In the genomic region with DNA sequence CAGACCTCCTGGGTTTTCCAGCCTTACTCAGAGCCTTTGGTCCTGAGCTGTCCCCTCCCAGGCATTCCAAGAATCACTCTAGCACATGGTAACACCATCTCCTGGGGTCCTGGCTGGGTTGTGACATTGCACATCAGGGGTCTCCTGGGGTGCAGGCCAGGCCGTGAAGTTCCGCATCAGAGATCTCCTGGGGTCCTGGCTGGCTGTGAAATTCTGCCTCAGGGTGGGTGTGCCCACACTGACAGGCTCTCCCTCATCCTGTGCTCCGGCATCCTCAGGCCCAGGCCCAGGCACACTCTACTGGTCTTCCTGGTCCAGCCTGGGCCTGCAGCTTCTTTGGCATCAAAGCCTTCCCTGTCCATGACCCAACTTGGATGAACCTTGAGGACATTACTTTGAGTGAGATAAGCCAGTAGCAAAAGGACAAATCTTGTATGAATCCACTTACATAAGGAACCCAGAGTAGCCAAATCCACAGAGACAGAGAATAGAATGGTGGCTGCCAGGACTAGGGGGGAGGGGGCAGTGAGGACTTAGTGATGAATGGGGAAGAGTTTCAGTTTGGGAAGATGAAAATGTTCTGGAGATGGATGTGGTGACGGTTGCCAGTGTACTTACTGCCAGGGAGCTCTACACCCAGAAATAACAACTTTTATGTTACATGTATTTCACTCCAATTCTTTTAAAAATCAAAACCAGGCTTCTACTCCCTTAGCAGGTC, we compare ENCODE assay signal across 18 cellular contexts. TPM values are rescaled to one million over a fixed set of nuclear protein-coding genes. Genes with fewer than 3 reads are reported as not detected.
DNase-seq lines count a peak whose midpoint lies in the region; TF ChIP-seq lines count a peak whose summit lies in the region.
"Had no signal": no experiment of that assay in that cellular context is flagged by ENCODE, and none has a peak within 500 bp of the region (broad histone marks: within the 10 kb centered on the region; RNA-seq: fewer than 3 reads in every experiment).

No MANE protein-coding gene starts in this region.

- H3K27me3 Mint-ChIP-seq in brain: no peaks in the 10 kb centered on the region
- no peaks in the 10 kb centered on the region for H3K27me3 Mint-ChIP-seq in progenitor cell of endocrine pancreas

- H3K4me1 ChIP-seq in left ventricle myocardium inferior: peaks cover 23% of the 10 kb centered on the region
- peaks cover 7% of the 10 kb centered on the region for H3K4me1 ChIP-seq in osteoblast (ENCODE audit: insufficient read depth, low read length)
- H3K4me1 ChIP-seq in ascending aorta: no peaks in the 10 kb centered on the region

- no peaks in the 10 kb centered on the region for H3K9me3 ChIP-seq in left ventricle myocardium inferior (replicated peaks)
- no peaks in the 10 kb centered on the region for H3K9me3 ChIP-seq in osteoblast (ENCODE audit: low read depth, low read length)
- H3K9me3 ChIP-seq in ascending aorta: no peaks in the 10 kb centered on the region
- H3K9me3 ChIP-seq: heart left ventricle had no signal

- H3K4me1 Mint-ChIP-seq in brain (peaks cover 55% of the 10 kb centered on the region), progenitor cell of endocrine pancreas (ENCODE audit: low read depth) (peaks cover 15% of the 10 kb centered on the region)

- intact Hi-C loops in cardiac septum (cut with DNase I) (no loop called here), left ventricle myocardium inferior (cut with micrococcal nuclease) (no loop called here), ascending aorta (cut with DNase I) (no loop called here)

- DNase-seq in cardiac septum (ENCODE audit: low spot score) (peak; percentile 41), left ventricle myocardium inferior (no peak), osteoblast (ENCODE audit: insufficient read length, low spot score, missing footprints) (peak; percentile 46), progenitor cell of endocrine pancreas (ENCODE audit: low spot score, unreplicated experiment) (no peak), hepatic stellate cell (ENCODE audit: low spot score) (no peak), ascending aorta (ENCODE audit: low spot score in 2 of 2) (no peak)
- DNase-seq: activated CD4-positive, alpha-beta T cell treated with anti-CD3 and anti-CD28 coated beads, Interleukin-2, amount 50 U/mL, for 4 hours; activated T-cell treated with anti-CD3 and anti-CD28 coated beads, Interleukin-2, amount 50 U/mL, for 72 hours; dermis blood vessel endothelial cell; immature natural killer cell; left ventricle myocardium superior; MV-4-11; stimulated activated CD4-positive, alpha-beta T cell treated with anti-CD3 and anti-CD28 coated beads, Interleukin-12 subunit alpha, Interleukin-12 subunit beta, amount 100 ng/mL, for 4 hours had no signal

- H3K79me2 ChIP-seq in osteoblast (ENCODE audit: insufficient read depth, low read length): no peaks in the 10 kb centered on the region

- H3K36me3 Mint-ChIP-seq in brain (no peaks in the 10 kb centered on the region), progenitor cell of endocrine pancreas (ENCODE audit: insufficient read depth) (no peaks in the 10 kb centered on the region)
- H3K36me3 Mint-ChIP-seq: CD8-positive, alpha-beta T cell; immature natural killer cell had no signal

- no peak for TF ChIP-seq CTCF in left ventricle myocardium inferior (IDR thresholded peaks at IDR 0.05; ENCODE audit: borderline replicate concordance)
- TF ChIP-seq CTCF in brain (conservative IDR thresholded peaks at IDR 0.05): no peak
- TF ChIP-seq CTCF in osteoblast (IDR thresholded peaks at IDR 0.05; ENCODE audit: extremely low read depth, low read depth, low read length): no peak
- no peak for TF ChIP-seq CTCF in progenitor cell of endocrine pancreas (IDR thresholded peaks at IDR 0.05; ENCODE audit: unreplicated experiment)
- no peak for TF ChIP-seq CTCF in ascending aorta (IDR thresholded peaks at IDR 0.05)

- no peaks in the 10 kb centered on the region for H4K20me1 ChIP-seq in osteoblast (ENCODE audit: insufficient read depth, low read length)

- H3K27me3 ChIP-seq in left ventricle myocardium inferior (ENCODE audit: low read depth): no peaks in the 10 kb centered on the region
- H3K27me3 ChIP-seq in osteoblast (ENCODE audit: insufficient read depth, low read length): no peaks in the 10 kb centered on the region
- H3K27me3 ChIP-seq in ascending aorta: no peaks in the 10 kb centered on the region
- H3K27me3 ChIP-seq: heart left ventricle had no signal

- no peak overlapping the region for H3K4me3 ChIP-seq in left ventricle myocardium inferior
- H3K4me3 ChIP-seq in osteoblast (ENCODE audit: insufficient read depth, low read length): no peak overlapping the region
- no peak overlapping the region for H3K4me3 ChIP-seq in ascending aorta
- H3K4me3 ChIP-seq: GM12878, heart left ventricle had no signal

- H3K4me2 ChIP-seq in osteoblast (ENCODE audit: insufficient read depth, low read length): no peak overlapping the region
- H3K4me2 ChIP-seq: KMS-11 had no signal

- H3K27ac Mint-ChIP-seq in brain: peak overlapping the region in 4 of 5 experiments; percentile 13 to 93 (median 48)
- no peak overlapping the region for H3K27ac Mint-ChIP-seq in progenitor cell of endocrine pancreas
- H3K27ac Mint-ChIP-seq: activated T-cell treated with anti-CD3 and anti-CD28 coated beads, Interleukin-2, amount 50 U/mL, for 72 hours; CD8-positive, alpha-beta T cell had no signal

- H3K4me3 Mint-ChIP-seq in brain: no peak overlapping the region
- H3K4me3 Mint-ChIP-seq in progenitor cell of endocrine pancreas (ENCODE audit: low read depth): no peak overlapping the region
- H3K4me3 Mint-ChIP-seq: activated T-cell treated with anti-CD3 and anti-CD28 coated beads, Interleukin-2, amount 50 U/mL, for 72 hours; CD8-positive, alpha-beta T cell; immature natural killer cell had no signal

- H3K27ac ChIP-seq in left ventricle myocardium inferior (replicated peaks): no peak overlapping the region
- H3K27ac ChIP-seq in osteoblast (ENCODE audit: low read depth, low read length): no peak overlapping the region
- no peak overlapping the region for H3K27ac ChIP-seq in ascending aorta
- H3K27ac ChIP-seq: heart left ventricle, KMS-11 had no signal

- no peaks in the 10 kb centered on the region for H3K36me3 ChIP-seq in left ventricle myocardium inferior
- H3K36me3 ChIP-seq in osteoblast (ENCODE audit: insufficient read depth, low read length): no peaks in the 10 kb centered on the region
- H3K36me3 ChIP-seq in ascending aorta: no peaks in the 10 kb centered on the region
- H3K36me3 ChIP-seq: heart left ventricle had no signal

- no peak overlapping the region for H2AFZ ChIP-seq in osteoblast (ENCODE audit: low read length)

- H3K9me3 Mint-ChIP-seq in brain: peaks cover 0 to 4% (median 0%) of the 10 kb centered on the region in 5 experiments
- no peaks in the 10 kb centered on the region for H3K9me3 Mint-ChIP-seq in progenitor cell of endocrine pancreas (ENCODE audit: low read depth)
- H3K9me3 Mint-ChIP-seq: activated T-cell treated with anti-CD3 and anti-CD28 coated beads, Interleukin-2, amount 50 U/mL, for 72 hours; CD8-positive, alpha-beta T cell; immature natural killer cell had no signal

RNA-seq across cellular contexts. Expression of a gene that starts 49.1 kb away (rescaled TPM):
- total RNA-seq in cardiac septum: 35.7 TPM
- 62.3 TPM for total RNA-seq in left ventricle myocardium inferior
- polyA plus RNA-seq in brain (ENCODE audit: insufficient read depth, low read depth, low replicate concordance): 88.5 TPM
- total RNA-seq in osteoblast: 53.3 and 58.6 TPM in 2 replicates
- 26.9 and 34.0 TPM in 2 replicates for total RNA-seq in progenitor cell of endocrine pancreas
- total RNA-seq in ascending aorta: 235 TPM

Comparison
In these comparisons a context has a peak if more than half of its experiments do, and no peak if none do; other contexts are left out.
1. DNase-seq: peak in cardiac septum (single experiment) and osteoblast (single experiment); none in left ventricle myocardium inferior (single experiment), progenitor cell of endocrine pancreas (single experiment), hepatic stellate cell (single experiment) and ascending aorta (0 of 2).